In genomic region chr5:124869481-124870033, GRCh38 we compare ENCODE assay signal across 22 cellular contexts.
"Had no signal": no experiment of that assay in that cellular context is flagged by ENCODE, and none has a peak within 500 bp of the region (broad histone marks: within the 10 kb centered on the region; RNA-seq: fewer than 3 reads in every experiment).

No MANE protein-coding gene starts in this region.

- H3K27me3 ChIP-seq: gastroesophageal sphincter, heart right ventricle, neutrophil, tibial artery had no signal

- H3K36me3 ChIP-seq: gastroesophageal sphincter, heart right ventricle, neutrophil, tibial artery had no signal

- ATAC-seq: activated CD8-positive, alpha-beta T cell treated with anti-CD3 and anti-CD28 coated beads for 36 hours; activated naive CD4-positive, alpha-beta T cell treated with anti-CD3 and anti-CD28 coated beads, Interleukin-2, amount 50 U/mL, for 72 hours; effector memory CD8-positive, alpha-beta T cell; gastroesophageal sphincter; naive thymus-derived CD8-positive, alpha-beta T cell; WTC11 had no signal

- H3K4me3 ChIP-seq: gastroesophageal sphincter, heart right ventricle, tibial artery had no signal

- H3K9me3 ChIP-seq: gastroesophageal sphincter, heart right ventricle, neutrophil, tibial artery had no signal

- DNase-seq: activated CD4-positive, alpha-beta T cell treated with anti-CD3 and anti-CD28 coated beads for 4 hours; activated CD8-positive, alpha-beta memory T cell treated with anti-CD3 and anti-CD28 coated beads, Interleukin-2, amount 50 U/mL, for 4 hours; activated CD8-positive, alpha-beta T cell treated with anti-CD3 and anti-CD28 coated beads for 36 hours; activated gamma-delta T cell; activated T-cell treated with anti-CD3 and anti-CD28 coated beads, Interleukin-2, amount 50 U/mL, for 48 hours; cerebellar nuclear complex; effector memory CD8-positive, alpha-beta T cell; heart right ventricle; left cardiac atrium; mammary epithelial cell; naive thymus-derived CD8-positive, alpha-beta T cell; posterior cingulate gyrus; retina; stimulated activated CD4-positive, alpha-beta T cell treated with anti-CD3 and anti-CD28 coated beads, Interleukin-15, amount 100 ng/mL, for 24 hours; stimulated activated CD4-positive, alpha-beta T cell treated with anti-CD3 and anti-CD28 coated beads, Interleukin-4, amount 100 ng/mL, for 24 hours; stimulated activated naive CD4-positive, alpha-beta T cell; T-helper 9 cell; tibial artery had no signal

- H3K27ac ChIP-seq: neutrophil had no signal
